In the genomic region with DNA sequence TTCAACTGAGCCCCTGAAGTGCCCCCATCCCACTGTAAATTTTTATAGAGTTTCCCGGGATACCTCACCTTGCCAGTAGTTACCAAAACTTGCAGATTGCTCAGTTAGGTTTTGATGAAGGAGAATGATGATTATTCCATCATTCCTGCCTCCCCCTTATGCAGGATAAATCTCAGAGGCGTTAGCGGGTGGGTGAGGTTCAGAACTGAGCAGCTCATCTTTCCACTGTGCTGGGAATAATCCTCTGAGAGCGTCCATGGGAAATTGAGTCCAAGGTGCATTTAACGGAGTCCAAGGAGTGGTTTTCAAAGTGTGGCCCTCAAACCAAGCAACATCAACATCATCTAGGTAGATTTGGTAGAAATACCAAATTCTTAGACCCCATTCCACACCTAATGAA, we compare ENCODE assay signal across 8 cellular contexts. TPM values are rescaled to one million over a fixed set of nuclear protein-coding genes. Genes with fewer than 3 reads are reported as not detected.
"Had no signal": no experiment of that assay in that cellular context is flagged by ENCODE, and none has a peak within 500 bp of the region (broad histone marks: within the 10 kb centered on the region; RNA-seq: fewer than 3 reads in every experiment).

No MANE protein-coding gene starts in this region.

- H3K27ac Mint-ChIP-seq: IgD-negative memory B cell had no signal

- H3K4me1 Mint-ChIP-seq: IgD-negative memory B cell had no signal

- ATAC-seq: HepG2, K562 had no signal

- DNase-seq: IMR-90, KBM-7, KG1 had no signal

- H3K4me3 Mint-ChIP-seq: IgD-negative memory B cell had no signal

RNA-seq across cellular contexts. Expression of a gene that starts 18.7 kb away (rescaled TPM):
- total RNA-seq: HepG2, HT-29, HT1080, IMR-90, K562 had no signal
